22 cellular contexts compared by ENCODE assay signal in the genomic region with DNA sequence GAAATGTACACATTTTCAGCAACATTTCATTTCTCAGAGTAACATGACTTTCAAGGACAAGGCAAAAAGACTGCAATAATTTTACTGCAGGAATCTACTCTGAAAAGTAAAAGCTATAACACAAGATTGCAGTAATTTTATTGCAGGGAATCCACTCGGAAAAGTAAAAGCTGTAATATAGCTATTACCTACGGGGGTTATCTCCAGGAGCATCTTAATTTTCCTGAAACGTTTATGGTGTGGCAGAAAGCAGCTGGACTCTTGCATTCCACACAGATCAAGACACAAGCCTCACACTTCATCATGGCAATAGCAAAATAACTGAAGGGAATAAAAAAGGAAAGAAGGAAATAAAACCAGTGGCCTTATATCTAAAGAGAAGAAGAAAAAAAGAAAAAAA.
DNase-seq lines count a peak whose midpoint lies in the region; ATAC-seq and TF ChIP-seq lines count a peak whose summit lies in the region.
"Had no signal": no experiment of that assay in that cellular context is flagged by ENCODE, and none has a peak within 500 bp of the region (broad histone marks: within the 10 kb centered on the region; RNA-seq: fewer than 3 reads in every experiment).

No MANE protein-coding gene starts in this region.

- no peaks in the 10 kb centered on the region for H3K79me2 ChIP-seq in KMS-11 (ENCODE audit: insufficient read depth, low read depth)

- H3K27ac Mint-ChIP-seq in nephron, result peak overlapping the region; percentile 39 to 82 (median 66)
- H3K27ac Mint-ChIP-seq: B cell, CD14-positive monocyte, HFFc6, T-cell had no signal

- peaks cover 43% of the 10 kb centered on the region for H3K4me1 ChIP-seq in KMS-11 (ENCODE audit: low read depth, poor library complexity, severe bottlenecking)

- H3K9me3 Mint-ChIP-seq in nephron, result no peaks in the 10 kb centered on the region
- H3K9me3 Mint-ChIP-seq: HFFc6, T-cell had no signal

- H4K20me1 ChIP-seq in KMS-11 (ENCODE audit: insufficient read depth), result no peaks in the 10 kb centered on the region

- H3K4me2 ChIP-seq in KMS-11, result peak overlapping the region; percentile 67
- H3K4me2 ChIP-seq: PC-9 had no signal

- H3K4me3 Mint-ChIP-seq in nephron, result no peak overlapping the region
- H3K4me3 Mint-ChIP-seq: B cell, CD14-positive monocyte, HFFc6, T-cell had no signal

- no peaks in the 10 kb centered on the region for H3K27me3 Mint-ChIP-seq in nephron (ENCODE audit: low read depth)
- H3K27me3 Mint-ChIP-seq: T-cell had no signal

- ATAC-seq in HG02642 (IDR thresholded peaks at IDR 0.05; ENCODE audit: poor library complexity, unreplicated experiment) (no peak), HG02610 (IDR thresholded peaks at IDR 0.05; ENCODE audit: unreplicated experiment) (no peak)
- ATAC-seq: T-cell had no signal

- H3K9ac ChIP-seq in KMS-11, result no peak overlapping the region

- CTCF ChIA-PET in AG04450 (lab: Charles Lee), result interaction anchor here (0.9 to 2.0 kb wide), 2 partner anchors 116 to 267 kb away, joined by 3 to 13 read pairs; no protein-coding TSS in a partner anchor

- POLR2A ChIA-PET in AG04450 (lab: Yijun Ruan, JAX), result interaction anchor here (0.6 to 1.1 kb wide), 2 partner anchors 31 to 97 kb away, joined by 3 read pairs; no protein-coding TSS in a partner anchor

- H3K36me3 ChIP-seq in KMS-11 (ENCODE audit: insufficient read depth), result no peaks in the 10 kb centered on the region

- H3K27me3 ChIP-seq in AG04450 (ENCODE audit: control insufficient read depth, insufficient read depth, low read length), result no peaks in the 10 kb centered on the region
- no peaks in the 10 kb centered on the region for H3K27me3 ChIP-seq in KMS-11 (ENCODE audit: insufficient read depth, low read depth)

- H3K27ac ChIP-seq in AG04450 (ENCODE audit: low read depth, low read length) (peak overlapping the region; percentile 41), KMS-11 (no peak overlapping the region; the same call in 1 of the 2 replicates), epithelial cell of prostate (peak overlapping the region; percentile 95)
- H3K27ac ChIP-seq: PC-9 had no signal

- TF ChIP-seq CTCF in AG04450 (IDR thresholded peaks at IDR 0.05; ENCODE audit: low read depth, low read length), result no peak
- no peak for TF ChIP-seq CTCF in KMS-11 (conservative IDR thresholded peaks at IDR 0.05; ENCODE audit: low read depth, low read length)
- TF ChIP-seq CTCF in nephron (IDR thresholded peaks at IDR 0.05; ENCODE audit: unreplicated experiment in 3 of 3), result no peak

- H3K4me3 ChIP-seq in AG04450 (ENCODE audit: low read depth, low read length) (no peak overlapping the region), KMS-11 (IDR thresholded peaks at IDR 0.05; ENCODE audit: insufficient read depth, low read depth, low read length) (no peak overlapping the region)
- H3K4me3 ChIP-seq: PC-9 had no signal

- no peaks in the 10 kb centered on the region for H3K36me3 Mint-ChIP-seq in nephron (ENCODE audit: low read depth)
- H3K36me3 Mint-ChIP-seq: CD14-positive monocyte, T-cell had no signal

- peaks cover 43% of the 10 kb centered on the region for H3K4me1 Mint-ChIP-seq in nephron
- H3K4me1 Mint-ChIP-seq: B cell, CD14-positive monocyte, T-cell had no signal

- H2AFZ ChIP-seq in KMS-11 (ENCODE audit: low read depth), result no peak overlapping the region
- H2AFZ ChIP-seq: PC-9 had no signal

- H3K9me3 ChIP-seq in AG04450 (ENCODE audit: control insufficient read depth, insufficient read depth, low read length), result no peaks in the 10 kb centered on the region

- DNase-seq in AG04450 (ENCODE audit: low read depth, low spot score) (no peak), epithelial cell of prostate (ENCODE audit: low read depth, low spot score) (no peak), anterior cingulate cortex (lab: John Stamatoyannopoulos, UW) (no peak)
- DNase-seq: EL, GF-D8, H7, HFFc6, NCI-H1092, NCI-H1436, NCI-H187 treated with DMSO at 0.1 percent for 48 hours, NCI-H2107, NCI-H526 treated with DMSO at 0.1 percent for 48 hours, PC-9, RPMI8226, SHP77 treated with DMSO at 0.1 percent for 48 hours, T-cell had no signal
